Comparison of ENCODE assay signal across 12 cellular contexts in genomic region chr11:122038543-122038942, GRCh38.
DNase-seq lines count a peak whose midpoint lies in the region; ATAC-seq, FAIRE-seq and TF ChIP-seq lines count a peak whose summit lies in the region.
"Had no signal": no experiment of that assay in that cellular context is flagged by ENCODE, and none has a peak within 500 bp of the region (broad histone marks: within the 10 kb centered on the region; RNA-seq: fewer than 3 reads in every experiment).

No MANE protein-coding gene starts in this region.

- H3K9me3 ChIP-seq in left ventricle myocardium inferior (replicated peaks) = no peaks in the 10 kb centered on the region

- peak; percentile 36 for FAIRE-seq in H54 (lab: Jason Lieb, UNC)
- FAIRE-seq: GM18507 had no signal

- TF ChIP-seq CTCF in fibroblast of villous mesenchyme (IDR thresholded peaks at IDR 0.05; ENCODE audit: insufficient read depth, low read depth, low read length) = no peak
- TF ChIP-seq CTCF in retinal pigment epithelial cell (conservative IDR thresholded peaks at IDR 0.05; ENCODE audit: low read depth, low read length) = no peak
- no peak for TF ChIP-seq CTCF in left ventricle myocardium inferior (IDR thresholded peaks at IDR 0.05; ENCODE audit: borderline replicate concordance)

- intact Hi-C loops in left ventricle myocardium inferior (cut with micrococcal nuclease) = no loop called here

- DNase-seq in H54 (ENCODE audit: insufficient read length, low spot score) (peak; percentile 4), SW 1271 (lab: John Stamatoyannopoulos, UW) (peak; percentile 30 to 56), fibroblast of villous mesenchyme (ENCODE audit: low read depth) (peak; percentile 74), retinal pigment epithelial cell (ENCODE audit: low read depth) (peak; percentile 90), SIG-M5 treated with dmso at 0.1 percent for 504 hours (lab: John Stamatoyannopoulos, UW; ENCODE audit: unreplicated experiment) (no peak), left ventricle myocardium inferior (no peak)
- DNase-seq: activated effector memory CD4-positive, alpha-beta T cell treated with Interleukin-2 at 50 U/mL for 16 hours; NCI-H446 had no signal

- TF ChIP-seq POLR2A in H54 (IDR thresholded peaks at IDR 0.05; ENCODE audit: low read depth, low read length) = no peak

- H3K4me3 ChIP-seq in fibroblast of villous mesenchyme (ENCODE audit: low read depth, low read length) (no peak overlapping the region), retinal pigment epithelial cell (ENCODE audit: low read length) (no peak overlapping the region), left ventricle myocardium inferior (no peak overlapping the region)
- H3K4me3 ChIP-seq: coronary artery had no signal

- no peaks in the 10 kb centered on the region for H3K27me3 ChIP-seq in left ventricle myocardium inferior (ENCODE audit: low read depth)

- ATAC-seq in HG02642 (IDR thresholded peaks at IDR 0.05; ENCODE audit: poor library complexity, unreplicated experiment) = no peak
- no peak for ATAC-seq in GM21528 (IDR thresholded peaks at IDR 0.05; ENCODE audit: low FRiP score, unreplicated experiment)

- no peaks in the 10 kb centered on the region for H3K36me3 ChIP-seq in left ventricle myocardium inferior

- H3K27ac ChIP-seq in left ventricle myocardium inferior (replicated peaks) = no peak overlapping the region

- peaks cover 21% of the 10 kb centered on the region for H3K4me1 ChIP-seq in left ventricle myocardium inferior

Comparison
In these comparisons a context has a peak if more than half of its experiments do, and no peak if none do; other contexts are left out.
1. DNase-seq: peak in H54 (single experiment), SW 1271 (2 of 2), fibroblast of villous mesenchyme (single experiment) and retinal pigment epithelial cell (single experiment); none in SIG-M5 treated with dmso at 0.1 percent for 504 hours (single experiment) and left ventricle myocardium inferior (single experiment).